Comparison of ENCODE assay signal across 20 cellular contexts in genomic region chr18:9696701-9697100, GRCh38. TPM values are rescaled to one million over a fixed set of nuclear protein-coding genes. Genes with fewer than 3 reads are reported as not detected.
A peak's percentile ranks its signal among the peaks of the same experiment; 100 is the strongest.
DNase-seq lines count a peak whose midpoint lies in the region; ATAC-seq, FAIRE-seq and TF ChIP-seq lines count a peak whose summit lies in the region.
"Had no signal": no experiment of that assay in that cellular context is flagged by ENCODE, and none has a peak within 500 bp of the region (broad histone marks: within the 10 kb centered on the region; RNA-seq: fewer than 3 reads in every experiment).

No MANE protein-coding gene starts in this region.

- H3K27me3 ChIP-seq in heart left ventricle, result no peaks in the 10 kb centered on the region
- H3K27me3 ChIP-seq: BE2C had no signal

- peaks cover 0 to 18% (median 0%) of the 10 kb centered on the region in 12 donors for H3K4me1 ChIP-seq in heart left ventricle
- H3K4me1 ChIP-seq: BE2C had no signal

- 47 to 92% (median 74%) methylated on average over 1 of the region's 1 CpG for WGBS in heart left ventricle, 4 donors

- FAIRE-seq in urothelium cell line (lab: Jason Lieb, UNC), result peak; percentile 67

- H3K4me3 ChIP-seq in heart left ventricle, result no peak overlapping the region
- H3K4me3 ChIP-seq: GM23248 had no signal

- no peaks in the 10 kb centered on the region for H3K36me3 Mint-ChIP-seq in natural killer cell treated with Interleukin-12 subunit alpha and Interleukin-12 subunit beta and Interleukin-15 and Interleukin-18, amount 100 ng/mL, for 72 hours
- H3K36me3 Mint-ChIP-seq: CD4-positive, CD25-positive, alpha-beta regulatory T cell had no signal

- peaks cover 0 to 13% of the 10 kb centered on the region in 2 donors for H3K27me3 Mint-ChIP-seq in natural killer cell treated with Interleukin-12 subunit alpha and Interleukin-12 subunit beta and Interleukin-15 and Interleukin-18, amount 100 ng/mL, for 72 hours

- H3K27ac ChIP-seq in heart left ventricle, result no peak overlapping the region
- H3K27ac ChIP-seq: GM23248 had no signal

- no peak for TF ChIP-seq POLR2A in heart left ventricle (IDR thresholded peaks at IDR 0.05)

- peak overlapping the region; percentile 32 for H3K4me3 Mint-ChIP-seq in natural killer cell treated with Interleukin-12 subunit alpha and Interleukin-12 subunit beta and Interleukin-15 and Interleukin-18, amount 100 ng/mL, for 72 hours
- H3K4me3 Mint-ChIP-seq: CD4-positive, CD25-positive, alpha-beta regulatory T cell had no signal

- DNase-seq in Right ventricle myocardium superior (no peak), cardiac septum (ENCODE audit: low spot score) (no peak), heart left ventricle (no peak), urothelium cell line (ENCODE audit: low spot score) (no peak), foreskin melanocyte (no peak), epidermal melanocyte (ENCODE audit: insufficient read length, low spot score) (no peak), COLO668 (lab: John Stamatoyannopoulos, UW; ENCODE audit: unreplicated experiment) (no peak)
- DNase-seq in natural killer cell treated with Interleukin-12 subunit alpha and Interleukin-12 subunit beta and Interleukin-15 and Interleukin-18, amount 100 ng/mL, for 72 hours (ENCODE audit: low spot score), result no peak
- DNase-seq: BE2C; CD4-positive, CD25-positive, alpha-beta regulatory T cell; DMS153; GDM1; GM23248; HCEC 1CT; NCI-H1092 treated with DMSO at 0.1 percent for 48 hours; NCI-H1694; NCI-H510A; NCI-H748 treated with DMSO at 0.1 percent for 48 hours; OCI-M1; SHP77 treated with DMSO at 0.1 percent for 48 hours had no signal

- H3K9me3 Mint-ChIP-seq in natural killer cell treated with Interleukin-12 subunit alpha and Interleukin-12 subunit beta and Interleukin-15 and Interleukin-18, amount 100 ng/mL, for 72 hours, result no peaks in the 10 kb centered on the region

- TF ChIP-seq CTCF in heart left ventricle (IDR thresholded peaks at IDR 0.05), result no peak

- H3K36me3 ChIP-seq in heart left ventricle, result no peaks in the 10 kb centered on the region
- H3K36me3 ChIP-seq: BE2C had no signal

- H3K4me1 Mint-ChIP-seq in natural killer cell treated with Interleukin-12 subunit alpha and Interleukin-12 subunit beta and Interleukin-15 and Interleukin-18, amount 100 ng/mL, for 72 hours (ENCODE audit: low read depth in 2 of 2), result peaks cover 19 to 20% of the 10 kb centered on the region in 2 donors
- H3K4me1 Mint-ChIP-seq: CD4-positive, CD25-positive, alpha-beta regulatory T cell had no signal

- no peaks in the 10 kb centered on the region for H3K9me3 ChIP-seq in heart left ventricle
- H3K9me3 ChIP-seq: BE2C had no signal

- peak overlapping the region in 1 of 2 donors; percentile 9 for H3K27ac Mint-ChIP-seq in natural killer cell treated with Interleukin-12 subunit alpha and Interleukin-12 subunit beta and Interleukin-15 and Interleukin-18, amount 100 ng/mL, for 72 hours
- H3K27ac Mint-ChIP-seq: CD4-positive, CD25-positive, alpha-beta regulatory T cell had no signal

- intact Hi-C loops in Right ventricle myocardium superior (cut with DNase I), result no loop called here
- intact Hi-C loops in cardiac septum (cut with DNase I), result no loop called here
- intact Hi-C loops in heart left ventricle (cut with DNase I), result no loop called here

- ATAC-seq in Right ventricle myocardium superior (ENCODE audit: poor library complexity) (peak; percentile 31), heart left ventricle (peak in 3 of 4 donors; percentile 7 to 38 (median 20))
- no peak for ATAC-seq in natural killer cell treated with Interleukin-12 subunit alpha and Interleukin-12 subunit beta and Interleukin-15 and Interleukin-18, amount 100 ng/mL, for 72 hours

RNA-seq across cellular contexts. Expression of gene RAB31, which starts 11.4 kb away (rescaled TPM):
- total RNA-seq in Right ventricle myocardium superior (12.1 TPM), cardiac septum (32.2 TPM), heart left ventricle (10 to 100 TPM in 8 of 9 donors, 1 to 10 TPM in 1; 8.6 to 67.7 (median 15.4) TPM)
- 1 to 10 TPM; 3.2 to 9.4 TPM for polyA plus RNA-seq in heart left ventricle
- 1 to 10 TPM; 1.7 to 6.9 TPM for total RNA-seq in natural killer cell treated with Interleukin-12 subunit alpha and Interleukin-12 subunit beta and Interleukin-15 and Interleukin-18, amount 100 ng/mL, for 72 hours

Comparison
In these comparisons a context has a peak if more than half of its experiments do, and no peak if none do; other contexts are left out.
1. ATAC-seq: peak in Right ventricle myocardium superior (single experiment) and heart left ventricle (3 of 4); none in natural killer cell treated with Interleukin-12 subunit alpha and Interleukin-12 subunit beta and Interleukin-15 and Interleukin-18, amount 100 ng/mL, for 72 hours (0 of 2).